In the genomic region with DNA sequence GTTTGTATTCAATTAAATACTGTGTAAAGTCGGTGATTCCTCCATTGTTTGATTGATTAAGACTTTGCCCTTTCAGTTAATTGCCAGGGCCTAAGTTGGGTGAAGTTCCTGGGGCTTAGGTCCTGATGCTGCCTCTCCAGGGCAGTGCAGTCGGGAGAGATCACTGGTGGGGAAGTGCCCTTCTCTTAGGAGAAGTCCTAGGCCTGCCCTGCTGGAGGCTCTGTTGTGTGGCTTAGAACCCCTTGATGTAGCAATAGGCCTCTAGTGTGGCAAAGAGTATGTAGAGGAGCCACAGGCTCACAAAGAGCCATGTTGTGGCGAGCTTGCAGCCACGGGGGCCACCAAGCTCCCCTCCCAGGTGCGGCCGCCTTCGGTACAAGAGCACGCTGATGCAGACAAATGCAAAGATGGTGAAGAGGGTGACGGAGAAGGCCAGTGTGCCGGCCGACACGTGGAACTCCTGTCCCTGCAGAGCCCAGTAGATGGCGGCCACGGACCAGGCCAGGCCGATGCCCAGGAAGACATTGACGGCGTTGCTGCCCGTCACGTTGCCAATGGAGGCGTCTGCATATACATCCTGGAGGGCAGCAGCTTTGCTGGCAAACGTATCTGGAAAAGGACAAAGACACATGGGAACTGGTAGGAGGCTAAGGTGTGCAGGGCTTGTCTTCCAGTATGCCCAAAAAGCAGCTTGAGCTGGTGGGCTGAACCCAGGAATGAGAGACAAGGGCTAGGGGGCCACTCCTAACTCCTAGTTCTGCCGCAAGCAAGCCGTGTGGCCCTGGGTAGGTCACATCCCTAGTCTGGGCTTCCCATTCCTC, we compare ENCODE assay signal across 8 cellular contexts.
DNase-seq lines count a peak whose midpoint lies in the region; ATAC-seq, FAIRE-seq and TF ChIP-seq lines count a peak whose summit lies in the region.

No MANE protein-coding gene starts in this region.

- no peak overlapping the region for H3K27ac ChIP-seq in brain microvascular endothelial cell

- DNase-seq in AG08396 (ENCODE audit: low spot score) (peak; percentile 81), H7 (peak; percentile 86), NCI-H524 (lab: John Stamatoyannopoulos, UW) (peak; percentile 70 to 92), brain microvascular endothelial cell (peak; percentile 33), inferior parietal cortex (ENCODE audit: extremely low spot score) (peak; percentile 65), superior temporal gyrus (ENCODE audit: extremely low spot score) (peak; percentile 74), GM12891 (ENCODE audit: insufficient read length, low spot score) (no peak)

- H3K36me3 ChIP-seq in H7 (replicated peaks; ENCODE audit: control insufficient read depth, insufficient read depth, low read length) (no peaks in the 10 kb centered on the region), brain microvascular endothelial cell (replicated peaks) (no peaks in the 10 kb centered on the region)

- TF ChIP-seq POLR2A in GM12891 (IDR thresholded peaks at IDR 0.05; ENCODE audit: low read depth, low read length) = no peak

- FAIRE-seq in GM12891 (lab: Jason Lieb, UNC) = no peak

- in situ Hi-C loops in brain microvascular endothelial cell (cut with HindIII; ENCODE audit: low pct_ligation_motif_present, low sequenced_read_pairs) = no loop called here

- ATAC-seq in GM21528 (IDR thresholded peaks at IDR 0.05; ENCODE audit: low FRiP score, unreplicated experiment) = no peak

- H3K27me3 ChIP-seq in H7 (ENCODE audit: control insufficient read depth, insufficient read depth, low read length) = peaks cover 2% of the 10 kb centered on the region
- H3K27me3 ChIP-seq in brain microvascular endothelial cell (replicated peaks) = no peaks in the 10 kb centered on the region

- TF ChIP-seq CTCF in brain microvascular endothelial cell (IDR thresholded peaks at IDR 0.05; ENCODE audit: low read depth, low read length, missing control alignments) = peak; percentile 84

- no peak overlapping the region for H3K4me3 ChIP-seq in H7 (ENCODE audit: insufficient read depth, low read depth, low read length)
- no peak overlapping the region for H3K4me3 ChIP-seq in brain microvascular endothelial cell (ENCODE audit: low read depth, low read length)

TF ChIP-seq in GM12891, 5 proteins besides CTCF, POLR2A, EP300 and RAD21:
- TF ChIP-seq POU2F2 (IDR thresholded peaks at IDR 0.05; ENCODE audit: low read depth, low read length) (no peak), POLR2AphosphoS5 (IDR thresholded peaks at IDR 0.05; ENCODE audit: low read depth, low read length) (no peak), PAX5 (IDR thresholded peaks at IDR 0.05; ENCODE audit: insufficient read depth, low read length, severe bottlenecking) (no peak), TAF1 (IDR thresholded peaks at IDR 0.05; ENCODE audit: low read depth, low read length) (no peak), SPI1 (IDR thresholded peaks at IDR 0.05; ENCODE audit: low read depth, low read length) (no peak)
